In the genomic region with DNA sequence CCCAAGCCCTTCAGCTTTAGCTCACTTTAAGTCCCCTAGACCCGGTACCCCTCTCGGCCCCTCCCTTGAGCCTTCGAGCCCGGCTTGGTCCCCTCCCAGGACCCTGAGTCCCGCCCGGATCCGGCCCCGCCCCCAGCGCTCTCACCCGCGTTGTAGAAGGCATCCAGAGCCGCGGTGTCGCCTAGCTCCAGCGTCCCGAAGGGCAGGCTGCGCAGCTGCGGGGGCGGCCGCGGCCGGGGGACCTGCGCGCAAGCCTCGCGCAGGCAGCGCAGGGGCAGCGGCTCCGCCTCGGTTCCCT, we compare ENCODE assay signal across 1 cellular context.
TF ChIP-seq lines count a peak whose summit lies in the region.

No MANE protein-coding gene starts in this region.

TF ChIP-seq in IMR-90, 13 proteins besides CTCF, POLR2A, EP300 and RAD21 (continued from another document):
- TF ChIP-seq, protein P1, sequence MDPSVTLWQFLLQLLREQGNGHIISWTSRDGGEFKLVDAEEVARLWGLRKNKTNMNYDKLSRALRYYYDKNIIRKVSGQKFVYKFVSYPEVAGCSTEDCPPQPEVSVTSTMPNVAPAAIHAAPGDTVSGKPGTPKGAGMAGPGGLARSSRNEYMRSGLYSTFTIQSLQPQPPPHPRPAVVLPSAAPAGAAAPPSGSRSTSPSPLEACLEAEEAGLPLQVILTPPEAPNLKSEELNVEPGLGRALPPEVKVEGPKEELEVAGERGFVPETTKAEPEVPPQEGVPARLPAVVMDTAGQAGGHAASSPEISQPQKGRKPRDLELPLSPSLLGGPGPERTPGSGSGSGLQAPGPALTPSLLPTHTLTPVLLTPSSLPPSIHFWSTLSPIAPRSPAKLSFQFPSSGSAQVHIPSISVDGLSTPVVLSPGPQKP (IDR thresholded peaks at IDR 0.05; ENCODE audit: borderline replicate concordance, low read depth, low read length) = no peak
- TF ChIP-seq CHD1 (IDR thresholded peaks at IDR 0.05; ENCODE audit: low read depth, low read length) = 0 out of 2 replicates have a peak, but pooled peaks have one; percentile 40
TF ChIP-seq in IMR-90: peak in this region for 2.
